ENCODE assay signal across 22 cellular contexts in genomic region chr18:52907522-52907921, GRCh38.
"Had no signal": no experiment of that assay in that cellular context is flagged by ENCODE, and none has a peak within 500 bp of the region (broad histone marks: within the 10 kb centered on the region; RNA-seq: fewer than 3 reads in every experiment).

No MANE protein-coding gene starts in this region.

- DNase-seq: activated B cell treated with CpG ODN at 0.5 μM for 24 hours; activated CD4-positive, alpha-beta T cell treated with anti-CD3 and anti-CD28 coated beads for 36 hours; activated CD4-positive, alpha-beta T cell treated with anti-CD3 and anti-CD28 coated beads, Interleukin-2, amount 50 U/mL, for 4 hours; activated CD8-positive, alpha-beta memory T cell treated with anti-CD3 and anti-CD28 coated beads for 24 hours; activated CD8-positive, alpha-beta memory T cell treated with anti-CD3 and anti-CD28 coated beads, Interleukin-2, amount 50 U/mL, for 4 hours; activated T-cell treated with anti-CD3 and anti-CD28 coated beads, Interleukin-2, amount 50 U/mL, for 24 hours; central memory CD4-positive, alpha-beta T cell; effector memory CD8-positive, alpha-beta T cell; esophagus squamous epithelium; kidney glomerular epithelial cell; left ventricle myocardium inferior; naive thymus-derived CD4-positive, alpha-beta T cell; spleen; stimulated activated CD4-positive, alpha-beta T cell treated with anti-CD3 and anti-CD28 coated beads, Interleukin-4, amount 100 ng/mL, for 24 hours; stimulated activated naive CD4-positive, alpha-beta T cell treated with Interleukin-2 at 50 U/mL for 16 hours; T1000; uterus had no signal

- H3K9ac ChIP-seq: neural progenitor cell had no signal

- H3K27ac ChIP-seq: dorsolateral prefrontal cortex, esophagus squamous epithelium, left ventricle myocardium inferior, neural progenitor cell, spleen, thyroid gland, uterus had no signal

- H2AFZ ChIP-seq: neural progenitor cell had no signal

- ATAC-seq: activated CD4-positive, alpha-beta T cell treated with anti-CD3 and anti-CD28 coated beads for 36 hours; activated T-helper 17 cell treated with anti-CD3 and anti-CD28 coated beads, Interleukin-2, amount 50 U/mL, for 72 hours; effector memory CD8-positive, alpha-beta T cell; naive thymus-derived CD4-positive, alpha-beta T cell had no signal

- H3K4me3 ChIP-seq: esophagus squamous epithelium, left ventricle myocardium inferior, neural progenitor cell, spleen, thyroid gland, uterus had no signal

- H3K27me3 ChIP-seq: dorsolateral prefrontal cortex, esophagus squamous epithelium, neural progenitor cell, spleen, thyroid gland, uterus had no signal

- H3K36me3 ChIP-seq: esophagus squamous epithelium, left ventricle myocardium inferior, neural progenitor cell, spleen, thyroid gland, uterus had no signal

- H3K4me2 ChIP-seq: neural progenitor cell had no signal

- H3K4me1 ChIP-seq: esophagus squamous epithelium, left ventricle myocardium inferior, neural progenitor cell, spleen, thyroid gland, uterus had no signal

- FAIRE-seq: astrocyte had no signal

- H3K9me3 ChIP-seq: esophagus squamous epithelium, left ventricle myocardium inferior, spleen, thyroid gland, uterus had no signal
